ENCODE assay signal across 1 cellular context in the genomic region with DNA sequence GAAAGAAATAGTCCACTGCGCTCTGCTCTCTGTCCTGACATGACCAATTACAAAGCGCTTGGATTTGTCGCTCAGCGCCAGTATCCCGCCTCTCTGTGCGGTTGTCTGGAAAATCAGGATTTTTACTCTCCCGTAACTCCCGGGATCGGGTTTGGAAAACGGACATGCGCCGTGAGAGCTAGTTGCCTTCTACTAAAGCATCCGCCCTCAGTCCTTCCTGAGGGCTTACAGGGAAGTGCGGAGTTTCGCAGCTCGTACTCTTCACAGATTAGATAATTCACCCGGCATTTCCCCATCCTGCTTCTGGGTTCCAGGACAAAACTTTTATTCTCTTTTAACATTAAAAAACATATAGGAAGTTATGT.
TF ChIP-seq lines count a peak whose summit lies in the region.

No MANE protein-coding gene starts in this region.

TF ChIP-seq in HepG2, 621 proteins besides CTCF, POLR2A, EP300 and RAD21 (continued from another document and continues in another):
- TF ChIP-seq, protein P1, sequence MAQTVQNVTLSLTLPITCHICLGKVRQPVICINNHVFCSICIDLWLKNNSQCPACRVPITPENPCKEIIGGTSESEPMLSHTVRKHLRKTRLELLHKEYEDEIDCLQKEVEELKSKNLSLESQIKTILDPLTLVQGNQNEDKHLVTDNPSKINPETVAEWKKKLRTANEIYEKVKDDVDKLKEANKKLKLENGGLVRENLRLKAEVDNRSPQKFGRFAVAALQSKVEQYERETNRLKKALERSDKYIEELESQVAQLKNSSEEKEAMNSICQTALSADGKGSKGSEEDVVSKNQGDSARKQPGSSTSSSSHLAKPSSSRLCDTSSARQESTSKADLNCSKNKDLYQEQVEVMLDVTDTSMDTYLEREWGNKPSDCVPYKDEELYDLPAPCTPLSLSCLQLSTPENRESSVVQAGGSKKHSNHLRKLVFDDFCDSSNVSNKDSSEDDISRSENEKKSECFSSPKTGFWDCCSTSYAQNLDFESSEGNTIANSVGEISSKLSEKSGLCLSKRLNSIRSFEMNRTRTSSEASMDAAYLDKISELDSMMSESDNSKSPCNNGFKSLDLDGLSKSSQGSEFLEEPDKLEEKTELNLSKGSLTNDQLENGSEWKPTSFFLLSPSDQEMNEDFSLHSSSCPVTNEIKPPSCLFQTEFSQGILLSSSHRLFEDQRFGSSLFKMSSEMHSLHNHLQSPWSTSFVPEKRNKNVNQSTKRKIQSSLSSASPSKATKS (CRISPR knock-in tag; IDR thresholded peaks at IDR 0.05) = no peak
- TF ChIP-seq ZNF549 (CRISPR knock-in tag; IDR thresholded peaks at IDR 0.05) (no peak), ZFAT (CRISPR knock-in tag; conservative IDR thresholded peaks at IDR 0.05) (no peak; the same call in 1 of the 2 replicates), SP140L (CRISPR knock-in tag; IDR thresholded peaks at IDR 0.05; ENCODE audit: borderline replicate concordance) (0 out of 2 replicates have a peak, but pooled peaks have one; percentile 62), ZIK1 (CRISPR knock-in tag; IDR thresholded peaks at IDR 0.05; ENCODE audit: borderline replicate concordance, low read depth) (no peak; the same call in 1 of the 2 replicates), ZNF3 (CRISPR knock-in tag; IDR thresholded peaks at IDR 0.05) (no peak; the same call in 1 of the 2 replicates), JUND (CRISPR knock-in tag; IDR thresholded peaks at IDR 0.05) (no peak), ZNF891 (CRISPR knock-in tag; IDR thresholded peaks at IDR 0.05) (no peak), NR2F2 (IDR thresholded peaks at IDR 0.05; ENCODE audit: borderline replicate concordance, low read depth) (peak; percentile 6; the same call in 1 of the 2 replicates), KDM1A (CRISPR knock-in tag; IDR thresholded peaks at IDR 0.05) (no peak), GLI4 (CRISPR knock-in tag; IDR thresholded peaks at IDR 0.05; ENCODE audit: borderline replicate concordance) (no peak), ZNF230 (CRISPR knock-in tag; IDR thresholded peaks at IDR 0.05) (peak; percentile 12; the same call in 1 of the 2 replicates), MEIS1 (CRISPR knock-in tag; IDR thresholded peaks at IDR 0.05; ENCODE audit: borderline replicate concordance) (no peak), ZKSCAN1 (IDR thresholded peaks at IDR 0.05; ENCODE audit: low read length) (no peak), ZNF430 (CRISPR knock-in tag; IDR thresholded peaks at IDR 0.05) (no peak; the same call in 1 of the 2 replicates), TCF7L2 (IDR thresholded peaks at IDR 0.05; ENCODE audit: low read depth, low read length) (no peak), NFKBIZ (CRISPR knock-in tag; IDR thresholded peaks at IDR 0.05) (no peak), ZSCAN22 (CRISPR knock-in tag; IDR thresholded peaks at IDR 0.05) (peak; percentile 81), ZBTB42 (CRISPR knock-in tag; IDR thresholded peaks at IDR 0.05) (no peak), CENPT (CRISPR knock-in tag; IDR thresholded peaks at IDR 0.05; ENCODE audit: low read depth) (no peak), ZNF326 (CRISPR knock-in tag; IDR thresholded peaks at IDR 0.05; ENCODE audit: borderline replicate concordance) (no peak), KDM5B (CRISPR knock-in tag; IDR thresholded peaks at IDR 0.05; ENCODE audit: borderline replicate concordance) (no peak; the same call in 1 of the 2 replicates), ZNF121 (CRISPR knock-in tag; IDR thresholded peaks at IDR 0.05) (no peak), ZNF260 (CRISPR knock-in tag; IDR thresholded peaks at IDR 0.05; ENCODE audit: borderline replicate concordance, low read depth) (no peak), GATAD1 (CRISPR knock-in tag; IDR thresholded peaks at IDR 0.05) (peak; percentile 52), TBL1XR1 (IDR thresholded peaks at IDR 0.05; ENCODE audit: borderline replicate concordance, low read length, partially characterized antibody) (peak; percentile 42), TBP (CRISPR knock-in tag; IDR thresholded peaks at IDR 0.05) (no peak), RARA (CRISPR knock-in tag; IDR thresholded peaks at IDR 0.05) (peak; percentile 16; the same call in 1 of the 2 replicates), SMAD3 (CRISPR knock-in tag; IDR thresholded peaks at IDR 0.05) (no peak; the same call in 1 of the 2 replicates), PITX1 (CRISPR knock-in tag; IDR thresholded peaks at IDR 0.05) (no peak), ZNF337 (CRISPR knock-in tag; IDR thresholded peaks at IDR 0.05; ENCODE audit: borderline replicate concordance, low read depth) (no peak; the same call in 1 of the 2 replicates)
- TF ChIP-seq, protein P2, sequence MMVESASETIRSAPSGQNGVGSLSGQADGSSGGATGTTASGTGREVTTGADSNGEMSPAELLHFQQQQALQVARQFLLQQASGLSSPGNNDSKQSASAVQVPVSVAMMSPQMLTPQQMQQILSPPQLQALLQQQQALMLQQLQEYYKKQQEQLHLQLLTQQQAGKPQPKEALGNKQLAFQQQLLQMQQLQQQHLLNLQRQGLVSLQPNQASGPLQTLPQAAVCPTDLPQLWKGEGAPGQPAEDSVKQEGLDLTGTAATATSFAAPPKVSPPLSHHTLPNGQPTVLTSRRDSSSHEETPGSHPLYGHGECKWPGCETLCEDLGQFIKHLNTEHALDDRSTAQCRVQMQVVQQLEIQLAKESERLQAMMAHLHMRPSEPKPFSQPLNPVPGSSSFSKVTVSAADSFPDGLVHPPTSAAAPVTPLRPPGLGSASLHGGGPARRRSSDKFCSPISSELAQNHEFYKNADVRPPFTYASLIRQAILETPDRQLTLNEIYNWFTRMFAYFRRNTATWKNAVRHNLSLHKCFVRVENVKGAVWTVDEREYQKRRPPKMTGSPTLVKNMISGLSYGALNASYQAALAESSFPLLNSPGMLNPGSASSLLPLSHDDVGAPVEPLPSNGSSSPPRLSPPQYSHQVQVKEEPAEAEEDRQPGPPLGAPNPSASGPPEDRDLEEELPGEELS (CRISPR knock-in tag; IDR thresholded peaks at IDR 0.05) = no peak
- TF ChIP-seq, protein P3, sequence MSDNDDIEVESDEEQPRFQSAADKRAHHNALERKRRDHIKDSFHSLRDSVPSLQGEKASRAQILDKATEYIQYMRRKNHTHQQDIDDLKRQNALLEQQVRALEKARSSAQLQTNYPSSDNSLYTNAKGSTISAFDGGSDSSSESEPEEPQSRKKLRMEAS (IDR thresholded peaks at IDR 0.05) = no peak
- TF ChIP-seq, protein P4, sequence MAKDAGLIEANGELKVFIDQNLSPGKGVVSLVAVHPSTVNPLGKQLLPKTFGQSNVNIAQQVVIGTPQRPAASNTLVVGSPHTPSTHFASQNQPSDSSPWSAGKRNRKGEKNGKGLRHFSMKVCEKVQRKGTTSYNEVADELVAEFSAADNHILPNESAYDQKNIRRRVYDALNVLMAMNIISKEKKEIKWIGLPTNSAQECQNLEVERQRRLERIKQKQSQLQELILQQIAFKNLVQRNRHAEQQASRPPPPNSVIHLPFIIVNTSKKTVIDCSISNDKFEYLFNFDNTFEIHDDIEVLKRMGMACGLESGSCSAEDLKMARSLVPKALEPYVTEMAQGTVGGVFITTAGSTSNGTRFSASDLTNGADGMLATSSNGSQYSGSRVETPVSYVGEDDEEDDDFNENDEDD (CRISPR knock-in tag; IDR thresholded peaks at IDR 0.05; ENCODE audit: borderline replicate concordance) = no peak
- TF ChIP-seq, protein P5, sequence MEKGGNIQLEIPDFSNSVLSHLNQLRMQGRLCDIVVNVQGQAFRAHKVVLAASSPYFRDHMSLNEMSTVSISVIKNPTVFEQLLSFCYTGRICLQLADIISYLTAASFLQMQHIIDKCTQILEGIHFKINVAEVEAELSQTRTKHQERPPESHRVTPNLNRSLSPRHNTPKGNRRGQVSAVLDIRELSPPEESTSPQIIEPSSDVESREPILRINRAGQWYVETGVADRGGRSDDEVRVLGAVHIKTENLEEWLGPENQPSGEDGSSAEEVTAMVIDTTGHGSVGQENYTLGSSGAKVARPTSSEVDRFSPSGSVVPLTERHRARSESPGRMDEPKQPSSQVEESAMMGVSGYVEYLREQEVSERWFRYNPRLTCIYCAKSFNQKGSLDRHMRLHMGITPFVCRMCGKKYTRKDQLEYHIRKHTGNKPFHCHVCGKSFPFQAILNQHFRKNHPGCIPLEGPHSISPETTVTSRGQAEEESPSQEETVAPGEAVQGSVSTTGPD (CRISPR knock-in tag; IDR thresholded peaks at IDR 0.05) = no peak
- TF ChIP-seq, protein P6, sequence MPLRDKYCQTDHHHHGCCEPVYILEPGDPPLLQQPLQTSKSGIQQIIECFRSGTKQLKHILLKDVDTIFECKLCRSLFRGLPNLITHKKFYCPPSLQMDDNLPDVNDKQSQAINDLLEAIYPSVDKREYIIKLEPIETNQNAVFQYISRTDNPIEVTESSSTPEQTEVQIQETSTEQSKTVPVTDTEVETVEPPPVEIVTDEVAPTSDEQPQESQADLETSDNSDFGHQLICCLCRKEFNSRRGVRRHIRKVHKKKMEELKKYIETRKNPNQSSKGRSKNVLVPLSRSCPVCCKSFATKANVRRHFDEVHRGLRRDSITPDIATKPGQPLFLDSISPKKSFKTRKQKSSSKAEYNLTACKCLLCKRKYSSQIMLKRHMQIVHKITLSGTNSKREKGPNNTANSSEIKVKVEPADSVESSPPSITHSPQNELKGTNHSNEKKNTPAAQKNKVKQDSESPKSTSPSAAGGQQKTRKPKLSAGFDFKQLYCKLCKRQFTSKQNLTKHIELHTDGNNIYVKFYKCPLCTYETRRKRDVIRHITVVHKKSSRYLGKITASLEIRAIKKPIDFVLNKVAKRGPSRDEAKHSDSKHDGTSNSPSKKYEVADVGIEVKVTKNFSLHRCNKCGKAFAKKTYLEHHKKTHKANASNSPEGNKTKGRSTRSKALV (CRISPR knock-in tag; IDR thresholded peaks at IDR 0.05) = no peak
- TF ChIP-seq, protein P7, sequence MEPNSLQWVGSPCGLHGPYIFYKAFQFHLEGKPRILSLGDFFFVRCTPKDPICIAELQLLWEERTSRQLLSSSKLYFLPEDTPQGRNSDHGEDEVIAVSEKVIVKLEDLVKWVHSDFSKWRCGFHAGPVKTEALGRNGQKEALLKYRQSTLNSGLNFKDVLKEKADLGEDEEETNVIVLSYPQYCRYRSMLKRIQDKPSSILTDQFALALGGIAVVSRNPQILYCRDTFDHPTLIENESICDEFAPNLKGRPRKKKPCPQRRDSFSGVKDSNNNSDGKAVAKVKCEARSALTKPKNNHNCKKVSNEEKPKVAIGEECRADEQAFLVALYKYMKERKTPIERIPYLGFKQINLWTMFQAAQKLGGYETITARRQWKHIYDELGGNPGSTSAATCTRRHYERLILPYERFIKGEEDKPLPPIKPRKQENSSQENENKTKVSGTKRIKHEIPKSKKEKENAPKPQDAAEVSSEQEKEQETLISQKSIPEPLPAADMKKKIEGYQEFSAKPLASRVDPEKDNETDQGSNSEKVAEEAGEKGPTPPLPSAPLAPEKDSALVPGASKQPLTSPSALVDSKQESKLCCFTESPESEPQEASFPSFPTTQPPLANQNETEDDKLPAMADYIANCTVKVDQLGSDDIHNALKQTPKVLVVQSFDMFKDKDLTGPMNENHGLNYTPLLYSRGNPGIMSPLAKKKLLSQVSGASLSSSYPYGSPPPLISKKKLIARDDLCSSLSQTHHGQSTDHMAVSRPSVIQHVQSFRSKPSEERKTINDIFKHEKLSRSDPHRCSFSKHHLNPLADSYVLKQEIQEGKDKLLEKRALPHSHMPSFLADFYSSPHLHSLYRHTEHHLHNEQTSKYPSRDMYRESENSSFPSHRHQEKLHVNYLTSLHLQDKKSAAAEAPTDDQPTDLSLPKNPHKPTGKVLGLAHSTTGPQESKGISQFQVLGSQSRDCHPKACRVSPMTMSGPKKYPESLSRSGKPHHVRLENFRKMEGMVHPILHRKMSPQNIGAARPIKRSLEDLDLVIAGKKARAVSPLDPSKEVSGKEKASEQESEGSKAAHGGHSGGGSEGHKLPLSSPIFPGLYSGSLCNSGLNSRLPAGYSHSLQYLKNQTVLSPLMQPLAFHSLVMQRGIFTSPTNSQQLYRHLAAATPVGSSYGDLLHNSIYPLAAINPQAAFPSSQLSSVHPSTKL (CRISPR knock-in tag; IDR thresholded peaks at IDR 0.05) = no peak
- TF ChIP-seq, protein P8, sequence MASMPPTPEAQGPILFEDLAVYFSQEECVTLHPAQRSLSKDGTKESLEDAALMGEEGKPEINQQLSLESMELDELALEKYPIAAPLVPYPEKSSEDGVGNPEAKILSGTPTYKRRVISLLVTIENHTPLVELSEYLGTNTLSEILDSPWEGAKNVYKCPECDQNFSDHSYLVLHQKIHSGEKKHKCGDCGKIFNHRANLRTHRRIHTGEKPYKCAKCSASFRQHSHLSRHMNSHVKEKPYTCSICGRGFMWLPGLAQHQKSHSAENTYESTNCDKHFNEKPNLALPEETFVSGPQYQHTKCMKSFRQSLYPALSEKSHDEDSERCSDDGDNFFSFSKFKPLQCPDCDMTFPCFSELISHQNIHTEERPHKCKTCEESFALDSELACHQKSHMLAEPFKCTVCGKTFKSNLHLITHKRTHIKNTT (CRISPR knock-in tag; IDR thresholded peaks at IDR 0.05) = no peak
- TF ChIP-seq, protein P9, sequence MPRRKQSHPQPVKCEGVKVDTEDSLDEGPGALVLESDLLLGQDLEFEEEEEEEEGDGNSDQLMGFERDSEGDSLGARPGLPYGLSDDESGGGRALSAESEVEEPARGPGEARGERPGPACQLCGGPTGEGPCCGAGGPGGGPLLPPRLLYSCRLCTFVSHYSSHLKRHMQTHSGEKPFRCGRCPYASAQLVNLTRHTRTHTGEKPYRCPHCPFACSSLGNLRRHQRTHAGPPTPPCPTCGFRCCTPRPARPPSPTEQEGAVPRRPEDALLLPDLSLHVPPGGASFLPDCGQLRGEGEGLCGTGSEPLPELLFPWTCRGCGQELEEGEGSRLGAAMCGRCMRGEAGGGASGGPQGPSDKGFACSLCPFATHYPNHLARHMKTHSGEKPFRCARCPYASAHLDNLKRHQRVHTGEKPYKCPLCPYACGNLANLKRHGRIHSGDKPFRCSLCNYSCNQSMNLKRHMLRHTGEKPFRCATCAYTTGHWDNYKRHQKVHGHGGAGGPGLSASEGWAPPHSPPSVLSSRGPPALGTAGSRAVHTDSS (CRISPR knock-in tag; conservative IDR thresholded peaks at IDR 0.05) = no peak
- TF ChIP-seq, protein P10, sequence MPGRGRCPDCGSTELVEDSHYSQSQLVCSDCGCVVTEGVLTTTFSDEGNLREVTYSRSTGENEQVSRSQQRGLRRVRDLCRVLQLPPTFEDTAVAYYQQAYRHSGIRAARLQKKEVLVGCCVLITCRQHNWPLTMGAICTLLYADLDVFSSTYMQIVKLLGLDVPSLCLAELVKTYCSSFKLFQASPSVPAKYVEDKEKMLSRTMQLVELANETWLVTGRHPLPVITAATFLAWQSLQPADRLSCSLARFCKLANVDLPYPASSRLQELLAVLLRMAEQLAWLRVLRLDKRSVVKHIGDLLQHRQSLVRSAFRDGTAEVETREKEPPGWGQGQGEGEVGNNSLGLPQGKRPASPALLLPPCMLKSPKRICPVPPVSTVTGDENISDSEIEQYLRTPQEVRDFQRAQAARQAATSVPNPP (CRISPR knock-in tag; IDR thresholded peaks at IDR 0.05) = no peak; the same call in 1 of the 2 replicates
- TF ChIP-seq, protein P11, sequence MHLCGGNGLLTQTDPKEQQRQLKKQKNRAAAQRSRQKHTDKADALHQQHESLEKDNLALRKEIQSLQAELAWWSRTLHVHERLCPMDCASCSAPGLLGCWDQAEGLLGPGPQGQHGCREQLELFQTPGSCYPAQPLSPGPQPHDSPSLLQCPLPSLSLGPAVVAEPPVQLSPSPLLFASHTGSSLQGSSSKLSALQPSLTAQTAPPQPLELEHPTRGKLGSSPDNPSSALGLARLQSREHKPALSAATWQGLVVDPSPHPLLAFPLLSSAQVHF (CRISPR knock-in tag; IDR thresholded peaks at IDR 0.05) = no peak; the same call in 1 of the 2 replicates
